ENCODE assay signal across 8 cellular contexts in the genomic region with DNA sequence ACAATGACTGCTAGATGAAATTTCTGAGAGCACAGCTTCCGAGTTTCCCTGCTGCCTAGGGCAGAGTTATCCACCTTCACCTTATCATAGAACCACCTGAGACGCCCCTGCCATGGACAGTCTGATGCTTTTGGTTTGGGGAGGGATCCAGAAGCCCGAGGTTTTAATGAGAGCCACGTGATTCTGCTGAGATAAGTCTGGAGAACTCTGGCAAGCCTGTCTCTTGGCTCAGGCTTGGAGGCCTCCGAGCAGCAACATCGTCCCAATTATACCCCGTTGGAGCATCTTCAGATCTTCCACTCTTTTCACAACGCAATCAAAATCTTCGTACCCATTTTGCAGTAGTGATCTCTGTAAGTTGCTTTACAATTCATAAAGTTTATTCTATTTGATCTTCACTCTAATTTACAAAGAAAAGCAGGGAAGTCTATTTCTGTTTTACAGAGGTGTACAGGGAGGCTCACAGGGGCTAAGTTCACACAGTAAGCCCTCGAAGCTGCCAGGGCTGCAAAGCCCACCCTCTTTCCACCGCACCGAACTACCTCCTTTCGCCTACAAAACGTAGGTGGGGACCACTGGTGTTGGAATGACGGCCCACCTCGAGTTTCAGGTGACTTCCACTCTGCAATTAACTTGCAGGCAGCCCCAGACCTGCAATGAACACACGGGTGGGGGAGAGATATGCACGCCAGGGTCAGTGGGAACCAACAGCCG. TPM values are rescaled to one million over a fixed set of nuclear protein-coding genes. Genes with fewer than 3 reads are reported as not detected.
DNase-seq lines count a peak whose midpoint lies in the region; ATAC-seq lines count a peak whose summit lies in the region.

No MANE protein-coding gene starts in this region.

- H3K27ac ChIP-seq in iPS-18a (ENCODE audit: low read length), result no peak overlapping the region

- intact Hi-C loops in activated naive CD4-positive, alpha-beta T cell treated with anti-CD3 and anti-CD28 coated beads for 36 hours (cut with micrococcal nuclease), result loop anchor here (1.0 to 5.0 kb wide), 2 partner anchors 8 to 804 kb away; a partner anchor contains a TSS

- POLR2A ChIA-PET in activated naive CD8-positive, alpha-beta T cell treated with anti-CD3 and anti-CD28 coated beads, Interleukin-2, amount 10 ng/mL, durations not matched to agents 7 days and 5 days (lab: Charles Lee), result no interaction called here

- peaks cover 7% of the 10 kb centered on the region for H3K4me1 ChIP-seq in iPS-18a (ENCODE audit: control insufficient read depth, low read depth, low read length)

- no peak for ATAC-seq in activated naive CD8-positive, alpha-beta T cell treated with anti-CD3 and anti-CD28 coated beads, Interleukin-2, amount 10 ng/mL, durations not matched to agents 7 days and 5 days (ENCODE audit: low read depth)
- ATAC-seq in stimulated activated memory B cell treated with anti-CD40 and anti-IgM and Interleukin-4, amounts not matched to agents 10 μg/mL and 1 μg/mL and 100 μg/mL, for 72 hours, result no peak

- H3K36me3 Mint-ChIP-seq in activated naive CD4-positive, alpha-beta T cell treated with anti-CD3 and anti-CD28 coated beads for 36 hours (ENCODE audit: low read depth), result peaks cover 2% of the 10 kb centered on the region
- H3K36me3 Mint-ChIP-seq in activated naive CD8-positive, alpha-beta T cell treated with anti-CD3 and anti-CD28 coated beads, Interleukin-2, amount 10 ng/mL, durations not matched to agents 7 days and 5 days, result no peaks in the 10 kb centered on the region
- H3K36me3 Mint-ChIP-seq in stimulated activated memory B cell treated with anti-CD40 and anti-IgM and Interleukin-4, amounts not matched to agents 10 μg/mL and 1 μg/mL and 100 μg/mL, for 72 hours, result peaks cover 11% of the 10 kb centered on the region

- CTCF ChIA-PET in activated naive CD4-positive, alpha-beta T cell treated with anti-CD3 and anti-CD28 coated beads for 36 hours (lab: Charles Lee), result interaction anchor here (1.0 kb wide), 1 partner anchor 19 kb away, joined by 3 read pairs; no protein-coding TSS in a partner anchor

- H3K27me3 ChIP-seq in iPS-18a (ENCODE audit: control insufficient read depth, insufficient read depth, low read length), result peaks cover 64% of the 10 kb centered on the region

- H3K9me3 ChIP-seq in iPS-18a (ENCODE audit: control insufficient read depth, low read depth, low read length), result no peaks in the 10 kb centered on the region

- H3K9me3 Mint-ChIP-seq in activated naive CD4-positive, alpha-beta T cell treated with anti-CD3 and anti-CD28 coated beads for 36 hours, result peaks cover 2% of the 10 kb centered on the region
- H3K9me3 Mint-ChIP-seq in activated naive CD8-positive, alpha-beta T cell treated with anti-CD3 and anti-CD28 coated beads, Interleukin-2, amount 10 ng/mL, durations not matched to agents 7 days and 5 days, result no peaks in the 10 kb centered on the region
- H3K9me3 Mint-ChIP-seq in stimulated activated memory B cell treated with anti-CD40 and anti-IgM and Interleukin-4, amounts not matched to agents 10 μg/mL and 1 μg/mL and 100 μg/mL, for 72 hours, result peaks cover 8% of the 10 kb centered on the region

- H3K4me3 Mint-ChIP-seq in activated naive CD4-positive, alpha-beta T cell treated with anti-CD3 and anti-CD28 coated beads for 36 hours, result peak overlapping the region; percentile 93
- peak overlapping the region; percentile 95 for H3K4me3 Mint-ChIP-seq in activated naive CD8-positive, alpha-beta T cell treated with anti-CD3 and anti-CD28 coated beads, Interleukin-2, amount 10 ng/mL, durations not matched to agents 7 days and 5 days
- peak overlapping the region; percentile 90 for H3K4me3 Mint-ChIP-seq in stimulated activated memory B cell treated with anti-CD40 and anti-IgM and Interleukin-4, amounts not matched to agents 10 μg/mL and 1 μg/mL and 100 μg/mL, for 72 hours

- H3K27me3 Mint-ChIP-seq in activated naive CD4-positive, alpha-beta T cell treated with anti-CD3 and anti-CD28 coated beads for 36 hours (ENCODE audit: low read depth), result peaks cover 5% of the 10 kb centered on the region
- peaks cover 17% of the 10 kb centered on the region for H3K27me3 Mint-ChIP-seq in activated naive CD8-positive, alpha-beta T cell treated with anti-CD3 and anti-CD28 coated beads, Interleukin-2, amount 10 ng/mL, durations not matched to agents 7 days and 5 days
- peaks cover 19% of the 10 kb centered on the region for H3K27me3 Mint-ChIP-seq in stimulated activated memory B cell treated with anti-CD40 and anti-IgM and Interleukin-4, amounts not matched to agents 10 μg/mL and 1 μg/mL and 100 μg/mL, for 72 hours

- peak overlapping the region; percentile 36 for H3K9ac ChIP-seq in iPS-18a (ENCODE audit: low read length)

- peaks cover 38% of the 10 kb centered on the region for H3K4me1 Mint-ChIP-seq in activated naive CD4-positive, alpha-beta T cell treated with anti-CD3 and anti-CD28 coated beads for 36 hours (ENCODE audit: low read depth)
- peaks cover 23% of the 10 kb centered on the region for H3K4me1 Mint-ChIP-seq in activated naive CD8-positive, alpha-beta T cell treated with anti-CD3 and anti-CD28 coated beads, Interleukin-2, amount 10 ng/mL, durations not matched to agents 7 days and 5 days
- peaks cover 48% of the 10 kb centered on the region for H3K4me1 Mint-ChIP-seq in stimulated activated memory B cell treated with anti-CD40 and anti-IgM and Interleukin-4, amounts not matched to agents 10 μg/mL and 1 μg/mL and 100 μg/mL, for 72 hours

- peak overlapping the region; percentile 95 for H3K27ac Mint-ChIP-seq in activated naive CD4-positive, alpha-beta T cell treated with anti-CD3 and anti-CD28 coated beads for 36 hours
- peak overlapping the region; percentile 79 for H3K27ac Mint-ChIP-seq in activated naive CD8-positive, alpha-beta T cell treated with anti-CD3 and anti-CD28 coated beads, Interleukin-2, amount 10 ng/mL, durations not matched to agents 7 days and 5 days
- H3K27ac Mint-ChIP-seq in stimulated activated memory B cell treated with anti-CD40 and anti-IgM and Interleukin-4, amounts not matched to agents 10 μg/mL and 1 μg/mL and 100 μg/mL, for 72 hours, result peak overlapping the region; percentile 94

- H3K4me3 ChIP-seq in iPS-18a (ENCODE audit: low read length), result peak overlapping the region; percentile 81

- DNase-seq in activated naive CD4-positive, alpha-beta T cell treated with anti-CD3 and anti-CD28 coated beads for 36 hours, result no peak
- DNase-seq in activated naive CD4-positive, alpha-beta T cell treated with anti-CD3 and anti-CD28 coated beads, Interleukin-2, amount 50 U/mL, for 16 hours, result no peak
- DNase-seq in activated naive CD8-positive, alpha-beta T cell treated with anti-CD3 and anti-CD28 coated beads, Interleukin-2, amount 10 ng/mL, durations not matched to agents 7 days and 5 days, result no peak
- DNase-seq in NCI-H2029 treated with DMSO at 0.1 percent for 48 hours (lab: John Stamatoyannopoulos, UW) (no peak), NCI-H2107 treated with DMSO at 0.1 percent for 48 hours (lab: John Stamatoyannopoulos, UW; ENCODE audit: unreplicated experiment) (no peak), NCI-H748 treated with DMSO at 0.1 percent for 48 hours (lab: John Stamatoyannopoulos, UW) (no peak)

- no peaks in the 10 kb centered on the region for H3K36me3 ChIP-seq in iPS-18a (ENCODE audit: control insufficient read depth, low read depth, low read length)

RNA-seq across cellular contexts. Expression of a gene that starts 0.5 kb away (rescaled TPM):
- total RNA-seq in activated naive CD4-positive, alpha-beta T cell treated with anti-CD3 and anti-CD28 coated beads for 36 hours, result 1 to 10 TPM; 3.6 to 3.9 TPM
- total RNA-seq in activated naive CD8-positive, alpha-beta T cell treated with anti-CD3 and anti-CD28 coated beads, Interleukin-2, amount 10 ng/mL, durations not matched to agents 7 days and 5 days, result 1 to 10 TPM; 3.3 to 3.8 TPM
